ENCODE assay signal across 16 cellular contexts in genomic region chr22:44689915-44690524, GRCh38. TPM values are rescaled to one million over a fixed set of nuclear protein-coding genes. Genes with fewer than 3 reads are reported as not detected.
DNase-seq lines count a peak whose midpoint lies in the region; ATAC-seq and TF ChIP-seq lines count a peak whose summit lies in the region.
"Had no signal": no experiment of that assay in that cellular context is flagged by ENCODE, and none has a peak within 500 bp of the region (broad histone marks: within the 10 kb centered on the region; RNA-seq: fewer than 3 reads in every experiment).

No MANE protein-coding gene starts in this region.

- H3K9me3 ChIP-seq in BLaER1 (no peaks in the 10 kb centered on the region), IMR-90 (ENCODE audit: control insufficient read depth, insufficient read depth, low read length) (no peaks in the 10 kb centered on the region), neuronal stem cell (replicated peaks in 1 of 2; ENCODE audit: control insufficient read depth in 2 of 2, insufficient read depth in 1 of 2, low read depth in 1 of 2, low read length in 2 of 2) (peaks cover 0 to 1% of the 10 kb centered on the region in 2 donors), stomach (no peaks in the 10 kb centered on the region)

- H3K36me3 Mint-ChIP-seq in activated CD4-positive, alpha-beta T cell treated with anti-CD3 and anti-CD28 coated beads, Interleukin-2, amount 10 ng/mL, durations not matched to agents 7 days and 5 days (ENCODE audit: low read depth) = peaks cover 5% of the 10 kb centered on the region
- H3K36me3 Mint-ChIP-seq: IgD-negative memory B cell had no signal

- H3K4me1 Mint-ChIP-seq in activated CD4-positive, alpha-beta T cell treated with anti-CD3 and anti-CD28 coated beads, Interleukin-2, amount 10 ng/mL, durations not matched to agents 7 days and 5 days = peaks cover 15% of the 10 kb centered on the region

- H3K27ac ChIP-seq in BLaER1 (no peak overlapping the region), IMR-90 (ENCODE audit: insufficient read depth, low read length) (no peak overlapping the region), neuronal stem cell (replicated peaks; ENCODE audit: low read length) (no peak overlapping the region), stomach (no peak overlapping the region)
- H3K27ac ChIP-seq: 22Rv1, HL-60 had no signal

- H3K9ac ChIP-seq in BLaER1 (no peak overlapping the region), IMR-90 (ENCODE audit: low read depth, low read length) (no peak overlapping the region), neuronal stem cell (ENCODE audit: low read depth, low read length, poor library complexity) (no peak overlapping the region)

- no peak for DNase-seq in activated CD4-positive, alpha-beta T cell treated with anti-CD3 and anti-CD28 coated beads, Interleukin-2, amount 10 ng/mL, durations not matched to agents 7 days and 5 days
- DNase-seq in activated CD4-positive, alpha-beta T cell treated with anti-CD3 and anti-CD28 coated beads, Interleukin-2, amount 50 U/mL, for 1 hour = no peak
- no peak for DNase-seq in IMR-90
- no peak for DNase-seq in neuronal stem cell (ENCODE audit: low spot score)
- no peak for DNase-seq in HuH-7 (ENCODE audit: low spot score)
- no peak for DNase-seq in G401 (ENCODE audit: low spot score)
- no peak for DNase-seq in stomach
- DNase-seq: CD8-positive, alpha-beta memory T cell; DMS 273 treated with DMSO at 0.1 percent for 48 hours; H9; HFFc6 had no signal

- in situ Hi-C loops in IMR-90 (cut with MboI; ENCODE audit: low sequenced_read_pairs) = no loop called here
- in situ Hi-C loops in G401 (cut with HindIII; ENCODE audit: low sequenced_read_pairs) = no loop called here

- H3K27ac Mint-ChIP-seq in activated CD4-positive, alpha-beta T cell treated with anti-CD3 and anti-CD28 coated beads, Interleukin-2, amount 10 ng/mL, durations not matched to agents 7 days and 5 days = peak overlapping the region; percentile 71
- H3K27ac Mint-ChIP-seq: CD8-positive, alpha-beta memory T cell; GM23338; H9; HFFc6 had no signal

- H3K36me3 ChIP-seq in BLaER1 (no peaks in the 10 kb centered on the region), IMR-90 (ENCODE audit: control insufficient read depth, insufficient read depth, low read length) (peaks cover 3% of the 10 kb centered on the region; the same call in 1 of the 2 replicates), neuronal stem cell (replicated peaks in 1 of 2; ENCODE audit: control insufficient read depth in 2 of 2, insufficient read depth in 2 of 2, low read length in 2 of 2) (no peaks in the 10 kb centered on the region), stomach (no peaks in the 10 kb centered on the region)

- no peak overlapping the region for H3K23ac ChIP-seq in IMR-90 (ENCODE audit: low read depth, low read length)
- no peak overlapping the region for H3K23ac ChIP-seq in neuronal stem cell (ENCODE audit: low read depth, low read length, poor library complexity)

- WGBS in IMR-90 (ENCODE audit: extremely low coverage in 2 of 2, insufficient read length in 1 of 2), 2 experiments = 93% methylated on average over 7 of the region's 9 CpGs; no CpG with 5 or more reads in 1 of the 2 experiments
- WGBS in neuronal stem cell (ENCODE audit: extremely low coverage in 2 of 2, insufficient read length in 2 of 2, insufficient replicate concordance in 1 of 2), 2 donors = no CpG with 5 or more reads among the region's 9 CpGs
- WGBS in stomach, 5 donors = 82 to 92% (median 84%) methylated on average over 9 of the region's 9 CpGs

- no TSS peak for BruUV-seq in IMR-90 (replicated peaks; lab: Mats Ljungman, UMichigan)

- H3K4me3 Mint-ChIP-seq in activated CD4-positive, alpha-beta T cell treated with anti-CD3 and anti-CD28 coated beads, Interleukin-2, amount 10 ng/mL, durations not matched to agents 7 days and 5 days = no peak overlapping the region
- H3K4me3 Mint-ChIP-seq: CD8-positive, alpha-beta memory T cell; GM23338; H9; HFFc6 had no signal

- no peak for TF ChIP-seq EP300 in stomach (IDR thresholded peaks at IDR 0.05)

- H3K79me1 ChIP-seq in IMR-90 (ENCODE audit: low read depth in 1 of 2, low read length in 2 of 2) = peaks cover 6 to 16% of the 10 kb centered on the region in 2 experiments; a peak in 2 of 4 replicates
- H3K79me1 ChIP-seq in neuronal stem cell (ENCODE audit: low read depth, low read length) = no peaks in the 10 kb centered on the region

- no peak overlapping the region for H3K4me3 ChIP-seq in BLaER1
- no peak overlapping the region for H3K4me3 ChIP-seq in IMR-90 (ENCODE audit: insufficient read depth, low read depth, low read length)
- H3K4me3 ChIP-seq in neuronal stem cell (ENCODE audit: low read length in 2 of 2) = peak overlapping the region in 1 of 2 donors; percentile 48
- no peak overlapping the region for H3K4me3 ChIP-seq in stomach
- H3K4me3 ChIP-seq: GM23338 had no signal

- no peaks in the 10 kb centered on the region for H3K27me3 ChIP-seq in BLaER1
- H3K27me3 ChIP-seq in IMR-90 (ENCODE audit: control insufficient read depth, insufficient read depth, low read length) = no peaks in the 10 kb centered on the region
- peaks cover 0 to 3% (median 0%) of the 10 kb centered on the region in 3 experiments for H3K27me3 ChIP-seq in neuronal stem cell (ENCODE audit: control insufficient read depth in 3 of 3, insufficient read depth in 3 of 3, low read depth in 1 of 3, low read length in 3 of 3)
- no peaks in the 10 kb centered on the region for H3K27me3 ChIP-seq in stomach

- H2AFZ ChIP-seq in IMR-90 (replicated peaks; ENCODE audit: low read length, poor library complexity) (peak overlapping the region; percentile 19), neuronal stem cell (ENCODE audit: low read length) (no peak overlapping the region)
- H2AFZ ChIP-seq: GM23338 had no signal

- H2BK15ac ChIP-seq in IMR-90 (ENCODE audit: low read depth, low read length) (no peak overlapping the region; the same call in 2 of the 3 replicates), neuronal stem cell (ENCODE audit: low read length) (no peak overlapping the region)

- dilution Hi-C loops in IMR-90 (cut with HindIII; ENCODE audit: low sequenced_read_pairs, unreplicated experiment) = no loop called here

- no peak for ATAC-seq in IMR-90 (ENCODE audit: low read depth)
- ATAC-seq: GM23338 had no signal

- H2BK120ac ChIP-seq in IMR-90 (ENCODE audit: low read depth, low read length) = peak overlapping the region; percentile 57; the same call in 1 of the 2 replicates
- H2BK120ac ChIP-seq in neuronal stem cell (ENCODE audit: low read depth, low read length) = no peak overlapping the region

- H4K91ac ChIP-seq in IMR-90 (ENCODE audit: insufficient read depth, low read depth, low read length) = no peak overlapping the region
- H4K91ac ChIP-seq in neuronal stem cell (ENCODE audit: low read depth, low read length, poor library complexity) = no peak overlapping the region

- peaks cover 17% of the 10 kb centered on the region for H3K9me1 ChIP-seq in IMR-90 (ENCODE audit: insufficient read depth, low read length)

- H2BK5ac ChIP-seq in IMR-90 (ENCODE audit: low read depth, low read length, poor library complexity, severe bottlenecking) (no peak overlapping the region), neuronal stem cell (ENCODE audit: low read length) (no peak overlapping the region)

- no peak overlapping the region for H4K8ac ChIP-seq in IMR-90 (ENCODE audit: low read depth in 2 of 2, low read length in 2 of 2)
- H4K8ac ChIP-seq in neuronal stem cell (ENCODE audit: low read depth, low read length) = no peak overlapping the region

- no peak overlapping the region for H2BK12ac ChIP-seq in neuronal stem cell (ENCODE audit: low read length)

- peak overlapping the region; percentile 36; the same call in 1 of the 2 replicates for H3K4me2 ChIP-seq in BLaER1
- no peak overlapping the region for H3K4me2 ChIP-seq in IMR-90 (ENCODE audit: low read depth, low read length)
- no peak overlapping the region for H3K4me2 ChIP-seq in neuronal stem cell (ENCODE audit: insufficient read depth, low read length, poor library complexity, severe bottlenecking)
- H3K4me2 ChIP-seq: GM23338 had no signal

- CTCF ChIA-PET in activated CD4-positive, alpha-beta T cell treated with anti-CD3 and anti-CD28 coated beads, Interleukin-2, amount 10 ng/mL, durations not matched to agents 7 days and 5 days (lab: Charles Lee) = interaction anchor here (2.2 kb wide), 1 partner anchor 26 kb away, joined by 5 read pairs; no protein-coding TSS in a partner anchor
- CTCF ChIA-PET in IMR-90 (lab: Yijun Ruan, JAX) = no interaction called here

- H3K27me3 Mint-ChIP-seq in activated CD4-positive, alpha-beta T cell treated with anti-CD3 and anti-CD28 coated beads, Interleukin-2, amount 10 ng/mL, durations not matched to agents 7 days and 5 days = no peaks in the 10 kb centered on the region
- H3K27me3 Mint-ChIP-seq: CD8-positive, alpha-beta memory T cell had no signal

- POLR2A ChIA-PET in activated CD4-positive, alpha-beta T cell treated with anti-CD3 and anti-CD28 coated beads, Interleukin-2, amount 10 ng/mL, durations not matched to agents 7 days and 5 days (lab: Charles Lee) = no interaction called here
- POLR2A ChIA-PET in IMR-90 (lab: Charles Lee; ENCODE audit: unreplicated experiment) = no interaction called here

- TF ChIP-seq CTCF in IMR-90 (conservative IDR thresholded peaks at IDR 0.05; ENCODE audit: low read depth, low read length) (no peak), stomach (IDR thresholded peaks at IDR 0.05) (no peak)

- H4K5ac ChIP-seq in IMR-90 (ENCODE audit: low read depth, low read length) = no peak overlapping the region

- TF ChIP-seq POLR2A in IMR-90 (IDR thresholded peaks at IDR 0.05; ENCODE audit: low read depth, low read length) = no peak
- TF ChIP-seq POLR2A in stomach (IDR thresholded peaks at IDR 0.05) = no peak

- H3K4ac ChIP-seq in IMR-90 (ENCODE audit: low read depth, low read length) = peak overlapping the region; percentile 58; the same call in 1 of the 2 replicates
- no peak overlapping the region for H3K4ac ChIP-seq in neuronal stem cell (ENCODE audit: low read length)

- no peaks in the 10 kb centered on the region for H4K20me1 ChIP-seq in BLaER1
- peaks cover 2% of the 10 kb centered on the region; the same call in 1 of the 2 replicates for H4K20me1 ChIP-seq in IMR-90 (ENCODE audit: insufficient read depth, low read length)

- H3K4me1 ChIP-seq in BLaER1 = peaks cover 36% of the 10 kb centered on the region
- H3K4me1 ChIP-seq in IMR-90 (ENCODE audit: control insufficient read depth, insufficient read depth, low read length) = peaks cover 20% of the 10 kb centered on the region
- peaks cover 0 to 8% of the 10 kb centered on the region in 2 donors for H3K4me1 ChIP-seq in neuronal stem cell (ENCODE audit: control insufficient read depth in 2 of 2, insufficient read depth in 1 of 2, low read depth in 1 of 2, low read length in 2 of 2)
- H3K4me1 ChIP-seq in stomach = peaks cover 10 to 23% (median 18%) of the 10 kb centered on the region in 4 donors

- H3K14ac ChIP-seq in IMR-90 (replicated peaks; ENCODE audit: low read depth, low read length) (no peak overlapping the region), neuronal stem cell (ENCODE audit: low read length) (no peak overlapping the region)

- no peak overlapping the region for H2AK9ac ChIP-seq in IMR-90 (replicated peaks; ENCODE audit: low read depth, low read length, poor library complexity)

- H3K18ac ChIP-seq in IMR-90 (ENCODE audit: low read depth, low read length) (no peak overlapping the region), neuronal stem cell (ENCODE audit: low read length) (peak overlapping the region; percentile 7)

- no peak for TF ChIP-seq RAD21 in IMR-90 (IDR thresholded peaks at IDR 0.05; ENCODE audit: low read length)

- H3K56ac ChIP-seq in IMR-90 (ENCODE audit: extremely low read depth, insufficient read depth, low read length) = no peak overlapping the region

- H2AK5ac ChIP-seq in IMR-90 (ENCODE audit: low read depth, low read length) = peak overlapping the region; percentile 85
- H2AK5ac ChIP-seq in neuronal stem cell (ENCODE audit: low read depth, low read length) = no peak overlapping the region

- H2BK20ac ChIP-seq in IMR-90 (ENCODE audit: low read depth, low read length) = no peak overlapping the region

- H3K9me3 Mint-ChIP-seq in activated CD4-positive, alpha-beta T cell treated with anti-CD3 and anti-CD28 coated beads, Interleukin-2, amount 10 ng/mL, durations not matched to agents 7 days and 5 days = no peaks in the 10 kb centered on the region
- H3K9me3 Mint-ChIP-seq: CD8-positive, alpha-beta memory T cell; GM23338; H9; HFFc6; IgD-negative memory B cell had no signal

- intact Hi-C loops in IMR-90 (cut with micrococcal nuclease) = no loop called here
- intact Hi-C loops in stomach (cut with DNase I; ENCODE audit: low total_unique reads) = no loop called here

RNA-seq across cellular contexts. Expression of gene PRR5, which starts 12.0 kb away (rescaled TPM):
- total RNA-seq in activated CD4-positive, alpha-beta T cell treated with anti-CD3 and anti-CD28 coated beads, Interleukin-2, amount 10 ng/mL, durations not matched to agents 7 days and 5 days = 10 to 100 TPM; 29.7 to 30.6 TPM
- total RNA-seq in IMR-90 (2012; rRNA removed) (7.5 and 8.1 TPM in 2 replicates), stomach (10 to 100 TPM in 3 of 5 donors, 1 to 10 TPM in 1, not detected in 1; 8.3 to 36.5 (median 26.9) TPM)
- polyA plus RNA-seq in IMR-90 (2012; rRNA removed) (23.1 and 24.3 TPM in 2 replicates), stomach (10 to 100 TPM; 13.3 to 17.9 (median 16.1) TPM)
- 17.7 and 39.4 TPM in 2 replicates for polyA plus RNA-seq in IMR-90 (2012; cell fraction: cytosol; rRNA removed)
- 39.7 and 77.7 TPM in 2 replicates for polyA plus RNA-seq in IMR-90 (2012; cell fraction: nucleus; rRNA removed; ENCODE audit: low replicate concordance)
- polyA plus RNA-seq in neuronal stem cell (2013, experiment 1 of 2) = 14.6 TPM
- 14.4 TPM for polyA plus RNA-seq in neuronal stem cell (2013, experiment 2 of 2)
- total RNA-seq in G401 (2014; rRNA removed; shearing (Covaris generic)) = 46.5 and 57.9 TPM in 2 replicates
